ENCODE assay signal across 1 cellular context in the genomic region with DNA sequence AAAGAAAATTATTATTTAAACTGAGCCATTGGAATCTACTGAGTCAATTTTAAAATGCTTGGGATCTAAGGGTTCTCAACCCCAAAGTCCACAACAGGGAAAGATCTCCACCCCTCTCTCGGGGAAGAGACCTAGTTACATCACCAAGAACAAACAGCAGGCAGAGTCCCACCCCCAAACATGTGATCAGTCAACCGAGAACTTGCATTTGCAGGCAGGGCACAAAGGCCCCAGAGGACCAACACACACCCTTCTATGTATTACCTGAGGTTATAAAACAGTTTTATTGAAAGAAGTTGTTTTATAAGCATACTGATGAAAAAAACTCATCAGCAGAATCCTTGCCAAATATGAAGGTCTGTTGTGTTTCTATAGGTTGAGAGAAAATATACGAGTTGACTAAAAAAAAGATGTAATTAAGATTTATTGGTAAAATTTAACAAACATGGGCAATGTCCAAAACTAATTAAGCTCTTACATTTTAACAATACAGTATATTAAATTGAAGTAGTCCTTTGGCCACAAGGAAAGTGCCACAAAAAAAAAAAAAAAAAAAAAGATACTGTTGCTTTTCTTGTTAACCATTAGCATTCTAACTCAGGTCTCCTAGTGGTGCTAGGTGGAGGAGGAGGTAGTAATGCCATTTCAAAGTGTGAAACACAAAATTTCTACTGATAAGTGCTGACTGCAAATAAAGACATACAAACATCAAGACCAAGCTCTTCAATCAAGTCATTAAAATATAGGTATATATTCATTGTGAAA.
TF ChIP-seq lines count a peak whose summit lies in the region.

No MANE protein-coding gene starts in this region.

TF ChIP-seq in K562, 482 proteins besides CTCF, POLR2A, EP300 and RAD21 (continued from another document):
- TF ChIP-seq JUN (IDR thresholded peaks at IDR 0.05; ENCODE audit: borderline replicate concordance, low read depth, low read length): 0 out of 2 replicates have a peak, but pooled peaks have one; percentile 59
- TF ChIP-seq JUN (CRISPR knock-in tag; IDR thresholded peaks at IDR 0.05; ENCODE audit: borderline replicate concordance): no peak
- TF ChIP-seq, protein P1, sequence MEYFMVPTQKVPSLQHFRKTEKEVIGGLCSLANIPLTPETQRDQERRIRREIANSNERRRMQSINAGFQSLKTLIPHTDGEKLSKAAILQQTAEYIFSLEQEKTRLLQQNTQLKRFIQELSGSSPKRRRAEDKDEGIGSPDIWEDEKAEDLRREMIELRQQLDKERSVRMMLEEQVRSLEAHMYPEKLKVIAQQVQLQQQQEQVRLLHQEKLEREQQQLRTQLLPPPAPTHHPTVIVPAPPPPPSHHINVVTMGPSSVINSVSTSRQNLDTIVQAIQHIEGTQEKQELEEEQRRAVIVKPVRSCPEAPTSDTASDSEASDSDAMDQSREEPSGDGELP (CRISPR knock-in tag; IDR thresholded peaks at IDR 0.05; ENCODE audit: borderline replicate concordance): peak; percentile 29; the same call in 1 of the 2 replicates
- TF ChIP-seq, protein P2, sequence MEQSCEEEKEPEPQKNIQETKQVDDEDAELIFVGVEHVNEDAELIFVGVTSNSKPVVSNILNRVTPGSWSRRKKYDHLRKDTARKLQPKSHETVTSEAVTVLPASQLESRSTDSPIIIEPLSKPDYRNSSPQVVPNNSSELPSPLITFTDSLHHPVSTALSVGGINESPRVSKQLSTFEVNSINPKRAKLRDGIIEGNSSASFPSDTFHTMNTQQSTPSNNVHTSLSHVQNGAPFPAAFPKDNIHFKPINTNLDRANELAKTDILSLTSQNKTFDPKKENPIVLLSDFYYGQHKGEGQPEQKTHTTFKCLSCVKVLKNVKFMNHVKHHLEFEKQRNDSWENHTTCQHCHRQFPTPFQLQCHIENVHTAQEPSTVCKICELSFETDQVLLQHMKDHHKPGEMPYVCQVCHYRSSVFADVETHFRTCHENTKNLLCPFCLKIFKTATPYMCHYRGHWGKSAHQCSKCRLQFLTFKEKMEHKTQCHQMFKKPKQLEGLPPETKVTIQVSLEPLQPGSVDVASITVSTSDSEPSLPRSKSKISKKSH (CRISPR knock-in tag; IDR thresholded peaks at IDR 0.05): no peak
- TF ChIP-seq, protein P3, sequence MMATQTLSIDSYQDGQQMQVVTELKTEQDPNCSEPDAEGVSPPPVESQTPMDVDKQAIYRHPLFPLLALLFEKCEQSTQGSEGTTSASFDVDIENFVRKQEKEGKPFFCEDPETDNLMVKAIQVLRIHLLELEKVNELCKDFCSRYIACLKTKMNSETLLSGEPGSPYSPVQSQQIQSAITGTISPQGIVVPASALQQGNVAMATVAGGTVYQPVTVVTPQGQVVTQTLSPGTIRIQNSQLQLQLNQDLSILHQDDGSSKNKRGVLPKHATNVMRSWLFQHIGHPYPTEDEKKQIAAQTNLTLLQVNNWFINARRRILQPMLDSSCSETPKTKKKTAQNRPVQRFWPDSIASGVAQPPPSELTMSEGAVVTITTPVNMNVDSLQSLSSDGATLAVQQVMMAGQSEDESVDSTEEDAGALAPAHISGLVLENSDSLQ (IDR thresholded peaks at IDR 0.05): peak; percentile 51; the same call in 1 of the 2 replicates
- no peak for TF ChIP-seq ZNF431 (CRISPR knock-in tag; IDR thresholded peaks at IDR 0.05)
- no peak for TF ChIP-seq ARID1B (IDR thresholded peaks at IDR 0.05)
- TF ChIP-seq, protein P4, sequence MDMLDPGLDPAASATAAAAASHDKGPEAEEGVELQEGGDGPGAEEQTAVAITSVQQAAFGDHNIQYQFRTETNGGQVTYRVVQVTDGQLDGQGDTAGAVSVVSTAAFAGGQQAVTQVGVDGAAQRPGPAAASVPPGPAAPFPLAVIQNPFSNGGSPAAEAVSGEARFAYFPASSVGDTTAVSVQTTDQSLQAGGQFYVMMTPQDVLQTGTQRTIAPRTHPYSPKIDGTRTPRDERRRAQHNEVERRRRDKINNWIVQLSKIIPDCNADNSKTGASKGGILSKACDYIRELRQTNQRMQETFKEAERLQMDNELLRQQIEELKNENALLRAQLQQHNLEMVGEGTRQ (CRISPR knock-in tag; IDR thresholded peaks at IDR 0.05): peak; percentile 65
- no peak for TF ChIP-seq EGR1 (conservative IDR thresholded peaks at IDR 0.05)
- TF ChIP-seq, protein P5, sequence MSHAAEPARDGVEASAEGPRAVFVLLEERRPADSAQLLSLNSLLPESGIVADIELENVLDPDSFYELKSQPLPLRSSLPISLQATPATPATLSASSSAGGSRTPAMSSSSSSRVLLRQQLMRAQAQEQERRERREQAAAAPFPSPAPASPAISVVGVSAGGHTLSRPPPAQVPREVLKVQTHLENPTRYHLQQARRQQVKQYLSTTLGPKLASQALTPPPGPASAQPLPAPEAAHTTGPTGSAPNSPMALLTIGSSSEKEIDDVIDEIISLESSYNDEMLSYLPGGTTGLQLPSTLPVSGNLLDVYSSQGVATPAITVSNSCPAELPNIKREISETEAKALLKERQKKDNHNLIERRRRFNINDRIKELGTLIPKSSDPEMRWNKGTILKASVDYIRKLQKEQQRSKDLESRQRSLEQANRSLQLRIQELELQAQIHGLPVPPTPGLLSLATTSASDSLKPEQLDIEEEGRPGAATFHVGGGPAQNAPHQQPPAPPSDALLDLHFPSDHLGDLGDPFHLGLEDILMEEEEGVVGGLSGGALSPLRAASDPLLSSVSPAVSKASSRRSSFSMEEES (CRISPR knock-in tag; IDR thresholded peaks at IDR 0.05): peak; percentile 25; the same call in 1 of the 2 replicates
- TF ChIP-seq ADNP (tag; IDR thresholded peaks at IDR 0.05): no peak
- peak; percentile 49; the same call in 1 of the 2 replicates for TF ChIP-seq ZNF175 (CRISPR knock-in tag; IDR thresholded peaks at IDR 0.05; ENCODE audit: low read depth)
- no peak for TF ChIP-seq ZFP30 (CRISPR knock-in tag; IDR thresholded peaks at IDR 0.05; ENCODE audit: borderline replicate concordance)
- no peak for TF ChIP-seq PPARD (CRISPR knock-in tag; IDR thresholded peaks at IDR 0.05)
- TF ChIP-seq HMG20B (CRISPR knock-in tag; IDR thresholded peaks at IDR 0.05): no peak
- TF ChIP-seq ZNF217 (CRISPR knock-in tag; IDR thresholded peaks at IDR 0.05): no peak
- TF ChIP-seq, protein P6, sequence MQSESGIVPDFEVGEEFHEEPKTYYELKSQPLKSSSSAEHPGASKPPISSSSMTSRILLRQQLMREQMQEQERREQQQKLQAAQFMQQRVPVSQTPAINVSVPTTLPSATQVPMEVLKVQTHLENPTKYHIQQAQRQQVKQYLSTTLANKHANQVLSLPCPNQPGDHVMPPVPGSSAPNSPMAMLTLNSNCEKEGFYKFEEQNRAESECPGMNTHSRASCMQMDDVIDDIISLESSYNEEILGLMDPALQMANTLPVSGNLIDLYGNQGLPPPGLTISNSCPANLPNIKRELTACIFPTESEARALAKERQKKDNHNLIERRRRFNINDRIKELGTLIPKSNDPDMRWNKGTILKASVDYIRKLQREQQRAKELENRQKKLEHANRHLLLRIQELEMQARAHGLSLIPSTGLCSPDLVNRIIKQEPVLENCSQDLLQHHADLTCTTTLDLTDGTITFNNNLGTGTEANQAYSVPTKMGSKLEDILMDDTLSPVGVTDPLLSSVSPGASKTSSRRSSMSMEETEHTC (IDR thresholded peaks at IDR 0.05): peak; percentile 32; the same call in 1 of the 2 replicates
- TF ChIP-seq, protein P7, sequence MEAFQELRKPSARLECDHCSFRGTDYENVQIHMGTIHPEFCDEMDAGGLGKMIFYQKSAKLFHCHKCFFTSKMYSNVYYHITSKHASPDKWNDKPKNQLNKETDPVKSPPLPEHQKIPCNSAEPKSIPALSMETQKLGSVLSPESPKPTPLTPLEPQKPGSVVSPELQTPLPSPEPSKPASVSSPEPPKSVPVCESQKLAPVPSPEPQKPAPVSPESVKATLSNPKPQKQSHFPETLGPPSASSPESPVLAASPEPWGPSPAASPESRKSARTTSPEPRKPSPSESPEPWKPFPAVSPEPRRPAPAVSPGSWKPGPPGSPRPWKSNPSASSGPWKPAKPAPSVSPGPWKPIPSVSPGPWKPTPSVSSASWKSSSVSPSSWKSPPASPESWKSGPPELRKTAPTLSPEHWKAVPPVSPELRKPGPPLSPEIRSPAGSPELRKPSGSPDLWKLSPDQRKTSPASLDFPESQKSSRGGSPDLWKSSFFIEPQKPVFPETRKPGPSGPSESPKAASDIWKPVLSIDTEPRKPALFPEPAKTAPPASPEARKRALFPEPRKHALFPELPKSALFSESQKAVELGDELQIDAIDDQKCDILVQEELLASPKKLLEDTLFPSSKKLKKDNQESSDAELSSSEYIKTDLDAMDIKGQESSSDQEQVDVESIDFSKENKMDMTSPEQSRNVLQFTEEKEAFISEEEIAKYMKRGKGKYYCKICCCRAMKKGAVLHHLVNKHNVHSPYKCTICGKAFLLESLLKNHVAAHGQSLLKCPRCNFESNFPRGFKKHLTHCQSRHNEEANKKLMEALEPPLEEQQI (IDR thresholded peaks at IDR 0.05): no peak
- TF ChIP-seq RNF2 (IDR thresholded peaks at IDR 0.05): no peak
- TF ChIP-seq ZBTB8A (IDR thresholded peaks at IDR 0.05; ENCODE audit: partially characterized antibody): no peak
- TF ChIP-seq HMGN3 (IDR thresholded peaks at IDR 0.05; ENCODE audit: borderline replicate concordance, extremely low read depth, insufficient read length, low read depth, low read length): no peak
- TF ChIP-seq CREM (IDR thresholded peaks at IDR 0.05; ENCODE audit: low read depth): peak; percentile 22; the same call in 1 of the 2 replicates
- peak; percentile 67 to 77; a peak in 3 of 4 replicates for TF ChIP-seq FOXK2 (conservative IDR thresholded peaks at IDR 0.05 in 1 of 2, IDR thresholded peaks at IDR 0.05 in 1 of 2; ENCODE audit: low read depth in 2 of 2)
- TF ChIP-seq ZNF316 (IDR thresholded peaks at IDR 0.05): peak; percentile 61
- TF ChIP-seq TARDBP (IDR thresholded peaks at IDR 0.05): peak; percentile 47; the same call in 1 of the 2 replicates
- no peak for TF ChIP-seq ETV5 (CRISPR knock-in tag; IDR thresholded peaks at IDR 0.05; ENCODE audit: low read depth)
- TF ChIP-seq, protein P8, sequence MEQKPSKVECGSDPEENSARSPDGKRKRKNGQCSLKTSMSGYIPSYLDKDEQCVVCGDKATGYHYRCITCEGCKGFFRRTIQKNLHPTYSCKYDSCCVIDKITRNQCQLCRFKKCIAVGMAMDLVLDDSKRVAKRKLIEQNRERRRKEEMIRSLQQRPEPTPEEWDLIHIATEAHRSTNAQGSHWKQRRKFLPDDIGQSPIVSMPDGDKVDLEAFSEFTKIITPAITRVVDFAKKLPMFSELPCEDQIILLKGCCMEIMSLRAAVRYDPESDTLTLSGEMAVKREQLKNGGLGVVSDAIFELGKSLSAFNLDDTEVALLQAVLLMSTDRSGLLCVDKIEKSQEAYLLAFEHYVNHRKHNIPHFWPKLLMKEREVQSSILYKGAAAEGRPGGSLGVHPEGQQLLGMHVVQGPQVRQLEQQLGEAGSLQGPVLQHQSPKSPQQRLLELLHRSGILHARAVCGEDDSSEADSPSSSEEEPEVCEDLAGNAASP (IDR thresholded peaks at IDR 0.05): no peak
- no peak; the same call in 1 of the 2 replicates for TF ChIP-seq CEBPG (CRISPR knock-in tag; IDR thresholded peaks at IDR 0.05)
- peak; percentile 50 to 67; a peak in 2 of 4 replicates for TF ChIP-seq CEBPG (tag; conservative IDR thresholded peaks at IDR 0.05 in 1 of 2, IDR thresholded peaks at IDR 0.05 in 1 of 2)
- TF ChIP-seq, protein P9, sequence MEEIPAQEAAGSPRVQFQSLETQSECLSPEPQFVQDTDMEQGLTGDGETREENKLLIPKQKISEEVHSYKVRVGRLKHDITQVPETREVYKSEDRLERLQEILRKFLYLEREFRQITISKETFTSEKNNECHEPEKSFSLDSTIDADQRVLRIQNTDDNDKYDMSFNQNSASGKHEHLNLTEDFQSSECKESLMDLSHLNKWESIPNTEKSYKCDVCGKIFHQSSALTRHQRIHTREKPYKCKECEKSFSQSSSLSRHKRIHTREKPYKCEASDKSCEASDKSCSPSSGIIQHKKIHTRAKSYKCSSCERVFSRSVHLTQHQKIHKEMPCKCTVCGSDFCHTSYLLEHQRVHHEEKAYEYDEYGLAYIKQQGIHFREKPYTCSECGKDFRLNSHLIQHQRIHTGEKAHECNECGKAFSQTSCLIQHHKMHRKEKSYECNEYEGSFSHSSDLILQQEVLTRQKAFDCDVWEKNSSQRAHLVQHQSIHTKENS (CRISPR knock-in tag; IDR thresholded peaks at IDR 0.05): no peak
TF ChIP-seq in K562: peak in this region for 45.
